In genomic region chr11:16186680-16187079, GRCh38 we compare ENCODE assay signal across 3 cellular contexts.
TF ChIP-seq lines count a peak whose summit lies in the region.

No MANE protein-coding gene starts in this region.

TF ChIP-seq in GM23338, 12 proteins besides CTCF, POLR2A, EP300 and RAD21 (continued from another document and continues in another):
- TF ChIP-seq JUNB (IDR thresholded peaks at IDR 0.05; ENCODE audit: unreplicated experiment) (no peak), POLR2AphosphoS5 (IDR thresholded peaks at IDR 0.05; ENCODE audit: low read depth) (no peak), EZH2 (IDR thresholded peaks at IDR 0.05; ENCODE audit: low read depth, unreplicated experiment) (no peak), ZNF462 (CRISPR knock-in tag; IDR thresholded peaks at IDR 0.05) (no peak), STAT1 (IDR thresholded peaks at IDR 0.05; ENCODE audit: unreplicated experiment) (no peak)

TF ChIP-seq in H1, 55 proteins besides CTCF, POLR2A, EP300 and RAD21 (continued from another document):
- TF ChIP-seq USF2 (IDR thresholded peaks at IDR 0.05; ENCODE audit: low read length) (no peak), E2F6 (IDR thresholded peaks at IDR 0.05) (no peak), SUZ12 (IDR thresholded peaks at IDR 0.05; ENCODE audit: low read length) (no peak), BRCA1 (IDR thresholded peaks at IDR 0.05; ENCODE audit: low read depth, low read length) (no peak)

TF ChIP-seq in SK-N-SH treated with all-trans-retinoic acid at 6 μM for 48 hours, 23 proteins besides CTCF, POLR2A, EP300 and RAD21 (continued from another document):
- TF ChIP-seq SNAI2 (CRISPR knock-in tag; IDR thresholded peaks at IDR 0.05) (no peak), ZC3H10 (CRISPR knock-in tag; IDR thresholded peaks at IDR 0.05) (no peak), TCF4 (CRISPR knock-in tag; IDR thresholded peaks at IDR 0.05; ENCODE audit: borderline replicate concordance) (no peak), OSR1 (CRISPR knock-in tag; IDR thresholded peaks at IDR 0.05) (no peak), ZNF70 (CRISPR knock-in tag; IDR thresholded peaks at IDR 0.05) (no peak), RARB (CRISPR knock-in tag; IDR thresholded peaks at IDR 0.05) (no peak), ZFP3 (CRISPR knock-in tag; IDR thresholded peaks at IDR 0.05) (no peak), ARNTL (CRISPR knock-in tag; IDR thresholded peaks at IDR 0.05; ENCODE audit: borderline replicate concordance, low read depth) (no peak), ISL1 (CRISPR knock-in tag; IDR thresholded peaks at IDR 0.05) (no peak), TSHZ2 (CRISPR knock-in tag; IDR thresholded peaks at IDR 0.05) (no peak), ZNF565 (CRISPR knock-in tag; conservative IDR thresholded peaks at IDR 0.05; ENCODE audit: low read depth) (no peak), CSDC2 (CRISPR knock-in tag; IDR thresholded peaks at IDR 0.05) (no peak), PPARA (CRISPR knock-in tag; IDR thresholded peaks at IDR 0.05; ENCODE audit: borderline replicate concordance) (no peak), CSRNP3 (CRISPR knock-in tag; IDR thresholded peaks at IDR 0.05) (no peak), GLIS3 (CRISPR knock-in tag; IDR thresholded peaks at IDR 0.05) (no peak)
